Comparison of ENCODE assay signal across 22 cellular contexts in genomic region chr20:59823456-59823855, GRCh38.
"Had no signal": no experiment of that assay in that cellular context is flagged by ENCODE, and none has a peak within 500 bp of the region (broad histone marks: within the 10 kb centered on the region; RNA-seq: fewer than 3 reads in every experiment).

No MANE protein-coding gene starts in this region.

- H3K4me3 ChIP-seq: heart left ventricle, psoas muscle, right lobe of liver, thyroid gland had no signal

- H3K9me3 ChIP-seq: heart left ventricle, psoas muscle, right lobe of liver, thyroid gland had no signal

- H3K4me3 Mint-ChIP-seq: dendritic cell treated with granulocyte-macrophage colony-stimulating factor and Interleukin-4, amounts not matched to agents 40 ng/mL and 50 ng/mL, for 4 days; endodermal cell; memory B cell; mesothelial cell of epicardium; naive thymus-derived CD4-positive, alpha-beta T cell; stimulated activated memory B cell treated with anti-CD40 and anti-IgM and Interleukin-4, amounts not matched to agents 10 μg/mL and 1 μg/mL and 100 μg/mL, for 72 hours; stimulated activated naive CD8-positive, alpha-beta T cell treated with anti-CD3 and anti-CD28 coated beads, Interleukin-15, amount 100 ng/mL, for 72 hours; type B pancreatic cell had no signal

- H3K27ac Mint-ChIP-seq: dendritic cell treated with granulocyte-macrophage colony-stimulating factor and Interleukin-4, amounts not matched to agents 40 ng/mL and 50 ng/mL, for 4 days; endodermal cell; memory B cell; mesothelial cell of epicardium; naive thymus-derived CD4-positive, alpha-beta T cell; stimulated activated memory B cell treated with anti-CD40 and anti-IgM and Interleukin-4, amounts not matched to agents 10 μg/mL and 1 μg/mL and 100 μg/mL, for 72 hours; stimulated activated naive CD8-positive, alpha-beta T cell treated with anti-CD3 and anti-CD28 coated beads, Interleukin-15, amount 100 ng/mL, for 72 hours; type B pancreatic cell had no signal

- H3K4me1 Mint-ChIP-seq: endodermal cell; memory B cell; mesothelial cell of epicardium; naive thymus-derived CD4-positive, alpha-beta T cell; stimulated activated memory B cell treated with anti-CD40 and anti-IgM and Interleukin-4, amounts not matched to agents 10 μg/mL and 1 μg/mL and 100 μg/mL, for 72 hours; stimulated activated naive CD8-positive, alpha-beta T cell treated with anti-CD3 and anti-CD28 coated beads, Interleukin-15, amount 100 ng/mL, for 72 hours had no signal

- H3K27me3 Mint-ChIP-seq: dendritic cell treated with granulocyte-macrophage colony-stimulating factor and Interleukin-4, amounts not matched to agents 40 ng/mL and 50 ng/mL, for 4 days; stimulated activated naive CD8-positive, alpha-beta T cell treated with anti-CD3 and anti-CD28 coated beads, Interleukin-15, amount 100 ng/mL, for 72 hours had no signal

- H3K4me1 ChIP-seq: parathyroid adenoma, psoas muscle, right lobe of liver, thyroid gland had no signal

- H3K36me3 Mint-ChIP-seq: memory B cell; mesothelial cell of epicardium; naive thymus-derived CD4-positive, alpha-beta T cell; stimulated activated memory B cell treated with anti-CD40 and anti-IgM and Interleukin-4, amounts not matched to agents 10 μg/mL and 1 μg/mL and 100 μg/mL, for 72 hours; type B pancreatic cell had no signal

- H3K27ac ChIP-seq: heart left ventricle, parathyroid adenoma, psoas muscle, right lobe of liver, thyroid gland had no signal

- DNase-seq: effector CD4-positive, alpha-beta T cell; erythroblast; foreskin melanocyte; kidney glomerular epithelial cell; naive thymus-derived CD4-positive, alpha-beta T cell; psoas muscle; retina; right lobe of liver; stimulated activated CD4-positive, alpha-beta T cell treated with anti-CD3 and anti-CD28 coated beads, Interleukin-15, amount 100 ng/mL, for 24 hours; stimulated activated CD4-positive, alpha-beta T cell treated with anti-CD3 and anti-CD28 coated beads, Interleukin-1b, Interleukin-23, amount 100 ng/mL, for 48 hours; stimulated activated CD4-positive, alpha-beta T cell treated with anti-CD3 and anti-CD28 coated beads, Interleukin-4, amount 100 ng/mL, for 24 hours; stimulated activated naive CD8-positive, alpha-beta T cell treated with anti-CD3 and anti-CD28 coated beads, Interleukin-15, amount 100 ng/mL, for 72 hours; thyroid gland had no signal

- ATAC-seq: heart left ventricle; left lobe of liver; naive thymus-derived CD4-positive, alpha-beta T cell; psoas muscle; right lobe of liver; stimulated activated memory B cell treated with anti-CD40 and anti-IgM and Interleukin-4, amounts not matched to agents 10 μg/mL and 1 μg/mL and 100 μg/mL, for 72 hours; stimulated activated naive CD8-positive, alpha-beta T cell treated with anti-CD3 and anti-CD28 coated beads, Interleukin-15, amount 100 ng/mL, for 72 hours had no signal

- H3K36me3 ChIP-seq: heart left ventricle, right lobe of liver, thyroid gland had no signal

- H3K27me3 ChIP-seq: heart left ventricle, right lobe of liver, thyroid gland had no signal

- H3K9me3 Mint-ChIP-seq: dendritic cell treated with granulocyte-macrophage colony-stimulating factor and Interleukin-4, amounts not matched to agents 40 ng/mL and 50 ng/mL, for 4 days; endodermal cell; mesothelial cell of epicardium; stimulated activated memory B cell treated with anti-CD40 and anti-IgM and Interleukin-4, amounts not matched to agents 10 μg/mL and 1 μg/mL and 100 μg/mL, for 72 hours; stimulated activated naive CD8-positive, alpha-beta T cell treated with anti-CD3 and anti-CD28 coated beads, Interleukin-15, amount 100 ng/mL, for 72 hours; type B pancreatic cell had no signal
